Comparison of ENCODE assay signal across 19 cellular contexts in genomic region chr10:67794909-67795460, GRCh38. TPM values are rescaled to one million over a fixed set of nuclear protein-coding genes. Genes with fewer than 3 reads are reported as not detected.
DNase-seq lines count a peak whose midpoint lies in the region; ATAC-seq and TF ChIP-seq lines count a peak whose summit lies in the region.
"Had no signal": no experiment of that assay in that cellular context is flagged by ENCODE, and none has a peak within 500 bp of the region (broad histone marks: within the 10 kb centered on the region; RNA-seq: fewer than 3 reads in every experiment).

No MANE protein-coding gene starts in this region.

- H3K9me3 ChIP-seq in NT2/D1 (ENCODE audit: insufficient read depth, low read length) = no peaks in the 10 kb centered on the region
- no peaks in the 10 kb centered on the region for H3K9me3 ChIP-seq in neuronal stem cell (replicated peaks in 1 of 2; ENCODE audit: control insufficient read depth in 2 of 2, insufficient read depth in 1 of 2, low read depth in 1 of 2, low read length in 2 of 2)
- H3K9me3 ChIP-seq in esophagus squamous epithelium = no peaks in the 10 kb centered on the region
- H3K9me3 ChIP-seq: SJCRH30 had no signal

- TF ChIP-seq CTCF in WTC11 (IDR thresholded peaks at IDR 0.05) (no peak), esophagus squamous epithelium (IDR thresholded peaks at IDR 0.05) (no peak)

- no peaks in the 10 kb centered on the region for H3K79me1 ChIP-seq in neuronal stem cell (ENCODE audit: low read depth, low read length)

- no peak overlapping the region for H2AK5ac ChIP-seq in neuronal stem cell (ENCODE audit: low read depth, low read length)

- TF ChIP-seq POLR2A in esophagus squamous epithelium (IDR thresholded peaks at IDR 0.05) = no peak

- H3K27me3 ChIP-seq in H7 (ENCODE audit: control insufficient read depth, insufficient read depth, low read length) = no peaks in the 10 kb centered on the region
- H3K27me3 ChIP-seq in NT2/D1 (ENCODE audit: insufficient read depth, insufficient read length) = no peaks in the 10 kb centered on the region
- no peaks in the 10 kb centered on the region for H3K27me3 ChIP-seq in neuronal stem cell (ENCODE audit: control insufficient read depth in 3 of 3, insufficient read depth in 3 of 3, low read depth in 1 of 3, low read length in 3 of 3)
- no peaks in the 10 kb centered on the region for H3K27me3 ChIP-seq in esophagus squamous epithelium
- H3K27me3 ChIP-seq: SJCRH30 had no signal

- no peak overlapping the region for H3K27ac ChIP-seq in neuronal stem cell (replicated peaks; ENCODE audit: low read length)
- H3K27ac ChIP-seq in esophagus squamous epithelium = no peak overlapping the region
- H3K27ac ChIP-seq: KMS-11, SJCRH30 had no signal

- no peak overlapping the region for H2BK15ac ChIP-seq in neuronal stem cell (ENCODE audit: low read length)

- no peak overlapping the region for H4K91ac ChIP-seq in neuronal stem cell (ENCODE audit: low read depth, low read length, poor library complexity)

- CTCF ChIA-PET in WTC11 (lab: Charles Lee) = interaction anchor here (2.0 kb wide), 1 partner anchor 43 kb away, joined by 6 read pairs; the partner anchor contains the start of gene DNAJC12

- H3K4me1 ChIP-seq in NT2/D1 (ENCODE audit: insufficient read depth, insufficient read length) (no peaks in the 10 kb centered on the region), neuronal stem cell (ENCODE audit: control insufficient read depth in 2 of 2, insufficient read depth in 1 of 2, low read depth in 1 of 2, low read length in 2 of 2) (peaks cover 0 to 3% of the 10 kb centered on the region in 2 donors), esophagus squamous epithelium (no peaks in the 10 kb centered on the region)
- H3K4me1 ChIP-seq: SJCRH30 had no signal

- H3K27ac Mint-ChIP-seq in WTC11 = no peak overlapping the region
- H3K27ac Mint-ChIP-seq: HFFc6 had no signal

- no peaks in the 10 kb centered on the region for H3K27me3 Mint-ChIP-seq in WTC11 (ENCODE audit: low read depth)

- H3K36me3 ChIP-seq in H7 (replicated peaks; ENCODE audit: control insufficient read depth, insufficient read depth, low read length) = no peaks in the 10 kb centered on the region
- no peaks in the 10 kb centered on the region for H3K36me3 ChIP-seq in NT2/D1 (ENCODE audit: insufficient read depth, insufficient read length, low read length)
- H3K36me3 ChIP-seq in neuronal stem cell (replicated peaks in 1 of 2; ENCODE audit: control insufficient read depth in 2 of 2, insufficient read depth in 2 of 2, low read length in 2 of 2) = no peaks in the 10 kb centered on the region
- no peaks in the 10 kb centered on the region for H3K36me3 ChIP-seq in esophagus squamous epithelium
- H3K36me3 ChIP-seq: SJCRH30 had no signal

- ATAC-seq in WTC11 = peak; percentile 55
- ATAC-seq: HepG2 had no signal

- no peaks in the 10 kb centered on the region for H3K9me3 Mint-ChIP-seq in WTC11
- H3K9me3 Mint-ChIP-seq: HFFc6 had no signal

- no peak overlapping the region for H3K18ac ChIP-seq in neuronal stem cell (ENCODE audit: low read length)

- no peak overlapping the region for H3K23ac ChIP-seq in neuronal stem cell (ENCODE audit: low read depth, low read length, poor library complexity)

- H2BK5ac ChIP-seq in neuronal stem cell (ENCODE audit: low read length) = no peak overlapping the region

- H3K4ac ChIP-seq in neuronal stem cell (ENCODE audit: low read length) = no peak overlapping the region

- DNase-seq in H7 = peak; percentile 22
- DNase-seq in NT2/D1 (ENCODE audit: low read depth, low spot score) = peak; percentile 25
- no peak for DNase-seq in WTC11 (ENCODE audit: low spot score)
- DNase-seq in neuronal stem cell (ENCODE audit: low spot score) = peak; percentile 9
- DNase-seq in esophagus squamous epithelium (lab: John Stamatoyannopoulos, UW) = no peak
- DNase-seq in globus pallidus (ENCODE audit: low spot score) = no peak
- no peak for DNase-seq in hepatic stellate cell (ENCODE audit: low spot score)
- DNase-seq: ACHN, C1 segment of cervical spinal cord, DMS79, HFFc6, NCI-H1417, NCI-H187, NCI-H2107, NCI-H510A, NCI-H774, SJCRH30 had no signal

- no peak overlapping the region for H3K4me3 Mint-ChIP-seq in WTC11
- H3K4me3 Mint-ChIP-seq: HFFc6 had no signal

- H3K4me2 ChIP-seq in neuronal stem cell (ENCODE audit: insufficient read depth, low read length, poor library complexity, severe bottlenecking) = no peak overlapping the region
- H3K4me2 ChIP-seq: KMS-11 had no signal

- H2AFZ ChIP-seq in neuronal stem cell (ENCODE audit: low read length) = no peak overlapping the region

- no peak overlapping the region for H3K9ac ChIP-seq in NT2/D1 (ENCODE audit: insufficient read length, low read depth)
- H3K9ac ChIP-seq in neuronal stem cell (ENCODE audit: low read depth, low read length, poor library complexity) = no peak overlapping the region
- H3K9ac ChIP-seq: KMS-11 had no signal

- H2BK12ac ChIP-seq in neuronal stem cell (ENCODE audit: low read length) = no peak overlapping the region

- POLR2A ChIA-PET in WTC11 (lab: Charles Lee) = no interaction called here

- no peak overlapping the region for H2BK120ac ChIP-seq in neuronal stem cell (ENCODE audit: low read depth, low read length)

- H3K4me3 ChIP-seq in H7 (ENCODE audit: insufficient read depth, low read depth, low read length) (no peak overlapping the region), NT2/D1 (ENCODE audit: insufficient read length, low read depth) (no peak overlapping the region), neuronal stem cell (ENCODE audit: low read length in 2 of 2) (no peak overlapping the region), esophagus squamous epithelium (no peak overlapping the region)
- H3K4me3 ChIP-seq: SJCRH30 had no signal

- H4K8ac ChIP-seq in neuronal stem cell (ENCODE audit: low read depth, low read length) = no peak overlapping the region

- intact Hi-C loops in esophagus squamous epithelium (cut with DNase I) = no loop called here

- no CpG with 5 or more reads among the region's 3 CpGs for WGBS in neuronal stem cell (ENCODE audit: extremely low coverage in 2 of 2, insufficient read length in 2 of 2, insufficient replicate concordance in 1 of 2), 2 donors
- WGBS in esophagus squamous epithelium, 2 donors = 64% methylated on average over 3 of the region's 3 CpGs

- H3K36me3 Mint-ChIP-seq in WTC11 = no peaks in the 10 kb centered on the region

- H3K14ac ChIP-seq in neuronal stem cell (ENCODE audit: low read length) = no peak overlapping the region

- peaks cover 33% of the 10 kb centered on the region for H3K4me1 Mint-ChIP-seq in WTC11

TF ChIP-seq in WTC11, 78 proteins besides CTCF, POLR2A, EP300 and RAD21:
- TF ChIP-seq SMAD4 (CRISPR knock-in tag; IDR thresholded peaks at IDR 0.05) = no peak
- TF ChIP-seq IRF1 (CRISPR knock-in tag; IDR thresholded peaks at IDR 0.05) = no peak
- no peak for TF ChIP-seq ETV6 (CRISPR knock-in tag; IDR thresholded peaks at IDR 0.05)
- no peak for TF ChIP-seq NFE2L1 (CRISPR knock-in tag; IDR thresholded peaks at IDR 0.05)
- no peak for TF ChIP-seq CREM (CRISPR knock-in tag; IDR thresholded peaks at IDR 0.05)
- no peak for TF ChIP-seq FOXK1 (CRISPR knock-in tag; IDR thresholded peaks at IDR 0.05)
- no peak for TF ChIP-seq ZNF232 (CRISPR knock-in tag; IDR thresholded peaks at IDR 0.05)
- TF ChIP-seq USF2 (CRISPR knock-in tag; IDR thresholded peaks at IDR 0.05) = no peak
- no peak for TF ChIP-seq ZNF263 (CRISPR knock-in tag; IDR thresholded peaks at IDR 0.05; ENCODE audit: low read depth)
- TF ChIP-seq ZNF423 (CRISPR knock-in tag; IDR thresholded peaks at IDR 0.05) = no peak
- no peak for TF ChIP-seq AR (CRISPR knock-in tag; IDR thresholded peaks at IDR 0.05)
TF ChIP-seq in WTC11: peak in this region for 0.

RNA-seq across cellular contexts. Expression of gene DNAJC12, which starts 43.0 kb away (rescaled TPM):
- 0.31 and 1.00 TPM in 2 replicates for total RNA-seq in H7 (2014; rRNA removed; shearing (Covaris generic))
- total RNA-seq in WTC11 (2021) = 0.94 to 1.8 TPM (median 1.5 TPM) in 3 replicates
- 6.3 TPM for polyA plus RNA-seq in neuronal stem cell (2013, experiment 1 of 2)
- polyA plus RNA-seq in neuronal stem cell (2013, experiment 2 of 2) = 6.0 TPM
- total RNA-seq in esophagus squamous epithelium = 1 to 10 TPM in 1 of 4 donors, under 1 TPM in 1, not detected in 2; 0.76 to 2.7 TPM

Comparison
In these comparisons a context has a peak if more than half of its experiments do, and no peak if none do; other contexts are left out.
1. DNase-seq: peak in H7 (single experiment), NT2/D1 (single experiment) and neuronal stem cell (single experiment); none in WTC11 (single experiment), esophagus squamous epithelium (single experiment), globus pallidus (single experiment) and hepatic stellate cell (single experiment).